ENCODE assay signal across 9 cellular contexts in genomic region chr2:144514731-144515424, GRCh38. TPM values are rescaled to one million over a fixed set of nuclear protein-coding genes. Genes with fewer than 3 reads are reported as not detected.
DNase-seq lines count a peak whose midpoint lies in the region; ATAC-seq and TF ChIP-seq lines count a peak whose summit lies in the region.
"Had no signal": no experiment of that assay in that cellular context is flagged by ENCODE, and none has a peak within 500 bp of the region (broad histone marks: within the 10 kb centered on the region; RNA-seq: fewer than 3 reads in every experiment).

No MANE protein-coding gene starts in this region.

- H3K27ac Mint-ChIP-seq in stimulated activated naive CD8-positive, alpha-beta T cell treated with anti-CD3 and anti-CD28 coated beads, Interleukin-15, Interleukin-2, amounts not matched to agents 100 ng/mL and 50 ng/mL, for 24 hours = peak overlapping the region; percentile 77
- no peak overlapping the region for H3K27ac Mint-ChIP-seq in natural killer cell

- H3K36me3 Mint-ChIP-seq in stimulated activated naive CD8-positive, alpha-beta T cell treated with anti-CD3 and anti-CD28 coated beads, Interleukin-15, Interleukin-2, amounts not matched to agents 100 ng/mL and 50 ng/mL, for 24 hours (ENCODE audit: low read depth) = peaks cover 50% of the 10 kb centered on the region
- H3K36me3 Mint-ChIP-seq in natural killer cell = peaks cover 32% of the 10 kb centered on the region

- ATAC-seq in stimulated activated naive CD8-positive, alpha-beta T cell treated with anti-CD3 and anti-CD28 coated beads, Interleukin-15, Interleukin-2, amounts not matched to agents 100 U/mL and 50 U/mL, for 24 hours = no peak
- ATAC-seq in natural killer cell = no peak

- H3K27me3 Mint-ChIP-seq in stimulated activated naive CD8-positive, alpha-beta T cell treated with anti-CD3 and anti-CD28 coated beads, Interleukin-15, Interleukin-2, amounts not matched to agents 100 ng/mL and 50 ng/mL, for 24 hours = peaks cover 29% of the 10 kb centered on the region
- peaks cover 7 to 9% of the 10 kb centered on the region in 2 donors for H3K27me3 Mint-ChIP-seq in natural killer cell (ENCODE audit: low read depth in 2 of 2)

- H3K4me1 ChIP-seq in endocrine pancreas (ENCODE audit: control insufficient read depth, insufficient read depth, low read length) = no peaks in the 10 kb centered on the region

- peak overlapping the region; percentile 1 for H3K4me3 ChIP-seq in endocrine pancreas (ENCODE audit: control insufficient read depth, insufficient read depth, low read length)

- DNase-seq in stimulated activated naive CD8-positive, alpha-beta T cell treated with anti-CD3 and anti-CD28 coated beads, Interleukin-15, Interleukin-2, amounts not matched to agents 100 U/mL and 50 U/mL, for 24 hours = no peak
- no peak for DNase-seq in natural killer cell
- DNase-seq in midbrain (lab: John Stamatoyannopoulos, UW) = no peak
- DNase-seq in kidney tubule cell (ENCODE audit: low spot score) = no peak
- DNase-seq in NCI-H146 treated with DMSO at 0.1 percent for 48 hours (lab: John Stamatoyannopoulos, UW; ENCODE audit: unreplicated experiment) = no peak
- DNase-seq in HCEC 1CT = no peak
- DNase-seq: activated CD4-positive, CD25-positive, alpha-beta regulatory T cell had no signal

- H3K9ac ChIP-seq in endocrine pancreas (ENCODE audit: control insufficient read depth, insufficient read depth, low read length) = no peak overlapping the region

- H3K4me1 Mint-ChIP-seq in stimulated activated naive CD8-positive, alpha-beta T cell treated with anti-CD3 and anti-CD28 coated beads, Interleukin-15, Interleukin-2, amounts not matched to agents 100 ng/mL and 50 ng/mL, for 24 hours (ENCODE audit: low read depth) = peaks cover 52% of the 10 kb centered on the region
- peaks cover 57 to 58% of the 10 kb centered on the region in 2 donors for H3K4me1 Mint-ChIP-seq in natural killer cell

- H3K36me3 ChIP-seq in endocrine pancreas (ENCODE audit: control insufficient read depth, insufficient read depth, low read length) = no peaks in the 10 kb centered on the region

- H3K27me3 ChIP-seq in endocrine pancreas (ENCODE audit: control insufficient read depth, insufficient read depth, low read length) = peaks cover 12% of the 10 kb centered on the region

- peak overlapping the region; percentile 86 for H3K4me3 Mint-ChIP-seq in stimulated activated naive CD8-positive, alpha-beta T cell treated with anti-CD3 and anti-CD28 coated beads, Interleukin-15, Interleukin-2, amounts not matched to agents 100 ng/mL and 50 ng/mL, for 24 hours
- peak overlapping the region; percentile 95 for H3K4me3 Mint-ChIP-seq in natural killer cell

- no peaks in the 10 kb centered on the region for H3K9me3 Mint-ChIP-seq in stimulated activated naive CD8-positive, alpha-beta T cell treated with anti-CD3 and anti-CD28 coated beads, Interleukin-15, Interleukin-2, amounts not matched to agents 100 ng/mL and 50 ng/mL, for 24 hours
- H3K9me3 Mint-ChIP-seq in natural killer cell = peaks cover 2 to 3% of the 10 kb centered on the region in 2 donors

- no peak for TF ChIP-seq CTCF in natural killer cell (IDR thresholded peaks at IDR 0.05)

- intact Hi-C loops in natural killer cell (cut with micrococcal nuclease) = no loop called here

- H3K9me3 ChIP-seq in endocrine pancreas (ENCODE audit: control insufficient read depth, low read length) = no peaks in the 10 kb centered on the region

RNA-seq across cellular contexts. Expression of gene ZEB2, which starts 5.0 kb away (rescaled TPM):
- total RNA-seq in natural killer cell = 1,000 to 10,000 TPM in 1 of 3 donors, 100 to 1,000 TPM in 2; 718 to 1,143 (median 944) TPM
